ENCODE assay signal across 20 cellular contexts in the genomic region with DNA sequence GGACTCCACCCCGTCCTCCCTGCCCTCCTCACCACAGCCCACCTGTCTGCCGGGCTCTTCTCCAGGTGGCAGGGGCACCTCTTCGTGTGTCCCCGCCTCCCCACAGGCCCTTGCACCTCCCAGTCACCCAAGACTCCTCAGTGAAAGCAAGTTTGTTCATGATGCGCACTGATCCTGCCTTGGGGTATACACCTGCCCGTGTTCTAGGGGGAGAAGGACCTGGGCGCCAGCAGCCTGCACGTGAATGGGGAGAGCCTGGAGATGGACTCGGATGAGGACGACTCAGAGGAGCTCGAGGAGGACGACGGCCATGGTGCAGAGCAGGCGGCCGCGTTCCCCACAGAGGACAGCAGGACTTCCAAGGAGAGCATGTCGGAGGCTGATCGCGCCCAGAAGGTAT.
"Had no signal": no experiment of that assay in that cellular context is flagged by ENCODE, and none has a peak within 500 bp of the region (broad histone marks: within the 10 kb centered on the region; RNA-seq: fewer than 3 reads in every experiment).

No MANE protein-coding gene starts in this region.

- H3K4me1 ChIP-seq: colonic mucosa had no signal

- H3K9me3 ChIP-seq: colonic mucosa, esophagus muscularis mucosa, left lung, right atrium auricular region, stomach, testis, upper lobe of left lung had no signal

- DNase-seq: activated CD4-positive, alpha-beta T cell treated with anti-CD3 and anti-CD28 coated beads, Interleukin-2, amount 50 U/mL, for 48 hours; activated gamma-delta T cell; activated T-cell treated with anti-CD3 and anti-CD28 coated beads, Interleukin-2, amount 50 U/mL, for 48 hours; caudate nucleus; colonic mucosa; left lung; natural killer cell; occipital lobe; stimulated activated CD4-positive, alpha-beta T cell treated with anti-CD3 and anti-CD28 coated beads, Interleukin-15, amount 100 ng/mL, for 24 hours; stimulated activated CD4-positive, alpha-beta T cell treated with anti-CD3 and anti-CD28 coated beads, Interleukin-4, amount 100 ng/mL, for 1 hour; stomach; T-cell; T-helper 9 cell; testis; upper lobe of left lung had no signal

- H3K27me3 Mint-ChIP-seq: T-cell had no signal

- H3K4me3 ChIP-seq: colonic mucosa, esophagus muscularis mucosa, hepatocyte, left lung, right atrium auricular region, stomach, testis, upper lobe of left lung had no signal

- ATAC-seq: activated naive CD4-positive, alpha-beta T cell treated with anti-CD3 and anti-CD28 coated beads, Interleukin-2, amount 50 U/mL, for 72 hours; left lung; natural killer cell; T-cell had no signal

- H3K27ac ChIP-seq: colonic mucosa, esophagus muscularis mucosa, hepatocyte, left lung, right atrium auricular region, stomach, testis, upper lobe of left lung had no signal

- H3K9me3 Mint-ChIP-seq: activated naive CD4-positive, alpha-beta T cell treated with anti-CD3 and anti-CD28 coated beads, Interleukin-2, amount 50 U/mL, for 72 hours; natural killer cell; T-cell had no signal

- H3K4me3 Mint-ChIP-seq: natural killer cell, T-cell had no signal

- H3K4me2 ChIP-seq: hepatocyte had no signal

- H3K27me3 ChIP-seq: colonic mucosa, esophagus muscularis mucosa, hepatocyte, left lung, right atrium auricular region, stomach, testis, upper lobe of left lung had no signal

- FAIRE-seq: keratinocyte had no signal

- H3K36me3 Mint-ChIP-seq: natural killer cell had no signal
